15 cellular contexts compared by ENCODE assay signal in genomic region chr1:151829352-151830046, GRCh38. TPM values are rescaled to one million over a fixed set of nuclear protein-coding genes. Genes with fewer than 3 reads are reported as not detected.
DNase-seq lines count a peak whose midpoint lies in the region; ATAC-seq and TF ChIP-seq lines count a peak whose summit lies in the region.
"Had no signal": no experiment of that assay in that cellular context is flagged by ENCODE, and none has a peak within 500 bp of the region (broad histone marks: within the 10 kb centered on the region; RNA-seq: fewer than 3 reads in every experiment).

No MANE protein-coding gene starts in this region.

- peak overlapping the region; percentile 41 for H3K4me3 Mint-ChIP-seq in activated naive CD4-positive, alpha-beta T cell treated with anti-CD3 and anti-CD28 coated beads for 36 hours
- H3K4me3 Mint-ChIP-seq in activated CD4-positive, alpha-beta memory T cell treated with anti-CD3 and anti-CD28 coated beads, Interleukin-2, amount 10 ng/mL, durations not matched to agents 7 days and 5 days: peak overlapping the region; percentile 65
- peak overlapping the region; percentile 49 to 83 (median 65) for H3K4me3 Mint-ChIP-seq in immature natural killer cell

- TF ChIP-seq CTCF in suprapubic skin (IDR thresholded peaks at IDR 0.05): no peak

- no peaks in the 10 kb centered on the region for H3K36me3 Mint-ChIP-seq in activated naive CD4-positive, alpha-beta T cell treated with anti-CD3 and anti-CD28 coated beads for 36 hours (ENCODE audit: low read depth)
- H3K36me3 Mint-ChIP-seq in activated CD4-positive, alpha-beta memory T cell treated with anti-CD3 and anti-CD28 coated beads, Interleukin-2, amount 10 ng/mL, durations not matched to agents 7 days and 5 days (ENCODE audit: low read depth): no peaks in the 10 kb centered on the region
- no peaks in the 10 kb centered on the region for H3K36me3 Mint-ChIP-seq in immature natural killer cell

- peaks cover 3% of the 10 kb centered on the region for H3K36me3 ChIP-seq in suprapubic skin

- no peaks in the 10 kb centered on the region for H3K9me3 ChIP-seq in suprapubic skin

- intact Hi-C loops in activated naive CD4-positive, alpha-beta T cell treated with anti-CD3 and anti-CD28 coated beads for 36 hours (cut with micrococcal nuclease): loop anchor here (1.0 to 10.0 kb wide), 3 partner anchors 9 to 635 kb away; partner anchors contain the start of genes PIP5K1A, TDRKH and VPS72
- intact Hi-C loops in left ventricle myocardium superior (cut with micrococcal nuclease): loop anchor here (10.0 kb wide), 1 partner anchor 235 kb away; no protein-coding TSS in a partner anchor

- POLR2A ChIA-PET in activated CD4-positive, alpha-beta memory T cell treated with anti-CD3 and anti-CD28 coated beads, Interleukin-2, amount 10 ng/mL, durations not matched to agents 7 days and 5 days (lab: Charles Lee): interaction anchor here (1.0 to 6.3 kb wide), 12 partner anchors 8 to 548 kb away, joined by 3 to 48 read pairs (median 6); partner anchors contain the start of genes C2CD4D, MRPL9, PSMB4 and TDRKH

- H3K4me1 ChIP-seq in suprapubic skin: peaks cover 66% of the 10 kb centered on the region

- H3K27ac ChIP-seq in suprapubic skin: peak overlapping the region; percentile 49

- DNase-seq in activated naive CD4-positive, alpha-beta T cell treated with anti-CD3 and anti-CD28 coated beads for 36 hours: peak; percentile 62
- no peak for DNase-seq in activated naive CD4-positive, alpha-beta T cell (lab: John Stamatoyannopoulos, UW)
- peak; percentile 39 for DNase-seq in activated CD4-positive, alpha-beta memory T cell treated with anti-CD3 and anti-CD28 coated beads, Interleukin-2, amount 10 ng/mL, durations not matched to agents 7 days and 5 days
- DNase-seq in immature natural killer cell (no peak), suprapubic skin (ENCODE audit: low spot score in 2 of 2) (no peak), NOMO-1 (lab: John Stamatoyannopoulos, UW; ENCODE audit: unreplicated experiment in 2 of 2) (no peak), middle frontal gyrus (ENCODE audit: extremely low spot score, low spot score) (no peak), left ventricle myocardium superior (no peak)
- DNase-seq: activated CD8-positive, alpha-beta memory T cell treated with anti-CD3 and anti-CD28 coated beads, Interleukin-2, amount 50 U/mL, for 48 hours; cerebellar nuclear complex; NK-92 treated with Interleukin-12 subunit alpha and Interleukin-12 subunit beta, amount 100 ng/mL, for 24 hours; stimulated activated CD4-positive, alpha-beta T cell treated with anti-CD3 and anti-CD28 coated beads, Interleukin-2, amount 100 ng/mL, for 24 hours had no signal

- H3K9me3 Mint-ChIP-seq in activated naive CD4-positive, alpha-beta T cell treated with anti-CD3 and anti-CD28 coated beads for 36 hours: no peaks in the 10 kb centered on the region
- no peaks in the 10 kb centered on the region for H3K9me3 Mint-ChIP-seq in activated CD4-positive, alpha-beta memory T cell treated with anti-CD3 and anti-CD28 coated beads, Interleukin-2, amount 10 ng/mL, durations not matched to agents 7 days and 5 days
- H3K9me3 Mint-ChIP-seq in immature natural killer cell: peaks cover 0 to 2% (median 0%) of the 10 kb centered on the region in 6 donors

- peaks cover 55% of the 10 kb centered on the region for H3K4me1 Mint-ChIP-seq in activated naive CD4-positive, alpha-beta T cell treated with anti-CD3 and anti-CD28 coated beads for 36 hours (ENCODE audit: low read depth)
- H3K4me1 Mint-ChIP-seq in activated CD4-positive, alpha-beta memory T cell treated with anti-CD3 and anti-CD28 coated beads, Interleukin-2, amount 10 ng/mL, durations not matched to agents 7 days and 5 days: peaks cover 91% of the 10 kb centered on the region
- H3K4me1 Mint-ChIP-seq in immature natural killer cell: peaks cover 41 to 45% of the 10 kb centered on the region in 2 donors

- no peak for TF ChIP-seq EP300 in suprapubic skin (IDR thresholded peaks at IDR 0.05)

- WGBS in suprapubic skin: 47% methylated on average over 4 of the region's 4 CpGs

- H3K27ac Mint-ChIP-seq in activated naive CD4-positive, alpha-beta T cell treated with anti-CD3 and anti-CD28 coated beads for 36 hours: peak overlapping the region; percentile 81
- H3K27ac Mint-ChIP-seq in activated CD4-positive, alpha-beta memory T cell treated with anti-CD3 and anti-CD28 coated beads, Interleukin-2, amount 10 ng/mL, durations not matched to agents 7 days and 5 days: peak overlapping the region; percentile 97
- peak overlapping the region in 3 of 6 donors; percentile 11 to 77 (median 13) for H3K27ac Mint-ChIP-seq in immature natural killer cell

- CTCF ChIA-PET in activated naive CD4-positive, alpha-beta T cell treated with anti-CD3 and anti-CD28 coated beads for 36 hours (lab: Charles Lee): interaction anchor here (0.5 to 1.4 kb wide), 3 partner anchors 15 to 52 kb away, joined by 3 to 4 read pairs (median 3); no protein-coding TSS in a partner anchor
- CTCF ChIA-PET in activated CD4-positive, alpha-beta memory T cell treated with anti-CD3 and anti-CD28 coated beads, Interleukin-2, amount 10 ng/mL, durations not matched to agents 7 days and 5 days (lab: Charles Lee): interaction anchor here (0.6 to 1.7 kb wide), 9 partner anchors 8 to 173 kb away, joined by 3 to 11 read pairs (median 3); partner anchors contain the start of gene C2CD4D

- no peak overlapping the region for H3K4me3 ChIP-seq in suprapubic skin

- TF ChIP-seq POLR2A in suprapubic skin (IDR thresholded peaks at IDR 0.05): no peak

- H3K27me3 Mint-ChIP-seq in activated naive CD4-positive, alpha-beta T cell treated with anti-CD3 and anti-CD28 coated beads for 36 hours (ENCODE audit: low read depth): no peaks in the 10 kb centered on the region
- H3K27me3 Mint-ChIP-seq in activated CD4-positive, alpha-beta memory T cell treated with anti-CD3 and anti-CD28 coated beads, Interleukin-2, amount 10 ng/mL, durations not matched to agents 7 days and 5 days: no peaks in the 10 kb centered on the region
- H3K27me3 Mint-ChIP-seq in immature natural killer cell (ENCODE audit: low read depth in 3 of 3): peaks cover 0 to 14% (median 5%) of the 10 kb centered on the region in 3 donors

- no peaks in the 10 kb centered on the region for H3K27me3 ChIP-seq in suprapubic skin

- ATAC-seq in left ventricle myocardium superior: no peak

RNA-seq across cellular contexts. Expression of gene RORC, which starts 2.1 kb away (rescaled TPM):
- 1 to 10 TPM; 1.4 to 1.6 TPM for total RNA-seq in activated naive CD4-positive, alpha-beta T cell treated with anti-CD3 and anti-CD28 coated beads for 36 hours
- total RNA-seq in activated CD4-positive, alpha-beta memory T cell treated with anti-CD3 and anti-CD28 coated beads, Interleukin-2, amount 10 ng/mL, durations not matched to agents 7 days and 5 days: 10 to 100 TPM; 25.4 to 25.8 TPM
- polyA plus RNA-seq in immature natural killer cell: 1 to 10 TPM in 2 of 3 donors, under 1 TPM in 1; 0.40 to 1.6 (median 1.4) TPM
- total RNA-seq in suprapubic skin (10 to 100 TPM; 29.0 to 73.8 (median 43.0) TPM), left ventricle myocardium superior (13.0 TPM)
- polyA plus RNA-seq: AG04450 had no signal

RNA-seq across cellular contexts. Expression of gene C2CD4D, which starts 10.1 kb away (rescaled TPM):
- total RNA-seq in activated naive CD4-positive, alpha-beta T cell treated with anti-CD3 and anti-CD28 coated beads for 36 hours: 1 to 10 TPM; 2.3 to 2.7 TPM
- 1 to 10 TPM; 3.0 to 3.7 TPM for total RNA-seq in activated CD4-positive, alpha-beta memory T cell treated with anti-CD3 and anti-CD28 coated beads, Interleukin-2, amount 10 ng/mL, durations not matched to agents 7 days and 5 days
- under 1 TPM; 0.22 to 0.52 (median 0.32) TPM for polyA plus RNA-seq in immature natural killer cell
- 1 to 10 TPM in 3 of 4 donors, under 1 TPM in 1; 0.68 to 7.3 (median 2.1) TPM for total RNA-seq in suprapubic skin
- not detected for total RNA-seq in left ventricle myocardium superior
- polyA plus RNA-seq: AG04450 had no signal

RNA-seq across cellular contexts. Expression of gene THEM5, which starts 24.0 kb away (rescaled TPM):
- total RNA-seq in activated naive CD4-positive, alpha-beta T cell treated with anti-CD3 and anti-CD28 coated beads for 36 hours: not detected
- total RNA-seq in activated CD4-positive, alpha-beta memory T cell treated with anti-CD3 and anti-CD28 coated beads, Interleukin-2, amount 10 ng/mL, durations not matched to agents 7 days and 5 days: not detected
- under 1 TPM in 1 of 3 donors, not detected in 2; 0.56 TPM for polyA plus RNA-seq in immature natural killer cell
- total RNA-seq in suprapubic skin (10 to 100 TPM; 29.1 to 89.7 (median 64.3) TPM), left ventricle myocardium superior (not detected)
- total RNA-seq: kidney epithelial cell, omental fat pad had no signal
- polyA plus RNA-seq: AG04450 had no signal

RNA-seq across cellular contexts. Expression of gene LINGO4, which starts 24.3 kb away (rescaled TPM):
- under 1 TPM in 1 of 2 experiments, not detected in 1; 0.07 TPM for total RNA-seq in activated naive CD4-positive, alpha-beta T cell treated with anti-CD3 and anti-CD28 coated beads for 36 hours
- total RNA-seq in activated CD4-positive, alpha-beta memory T cell treated with anti-CD3 and anti-CD28 coated beads, Interleukin-2, amount 10 ng/mL, durations not matched to agents 7 days and 5 days: 1 to 10 TPM; 1.2 to 1.3 TPM
- polyA plus RNA-seq in immature natural killer cell: 1 to 10 TPM in 1 of 3 donors, not detected in 2; 1.3 TPM
- total RNA-seq in suprapubic skin: 1 to 10 TPM in 1 of 4 donors, under 1 TPM in 3; 0.38 to 2.7 (median 0.81) TPM
- 0.67 TPM for total RNA-seq in left ventricle myocardium superior
- total RNA-seq: kidney epithelial cell had no signal
- polyA plus RNA-seq: AG04450 had no signal

RNA-seq across cellular contexts. Expression of gene TDRKH, which starts 39.2 kb away (rescaled TPM):
- 10 to 100 TPM; 22.0 to 22.5 TPM for total RNA-seq in activated naive CD4-positive, alpha-beta T cell treated with anti-CD3 and anti-CD28 coated beads for 36 hours
- total RNA-seq in activated CD4-positive, alpha-beta memory T cell treated with anti-CD3 and anti-CD28 coated beads, Interleukin-2, amount 10 ng/mL, durations not matched to agents 7 days and 5 days: 10 to 100 TPM; 27.1 to 30.9 TPM
- polyA plus RNA-seq in immature natural killer cell: 10 to 100 TPM; 12.0 to 16.1 (median 16.0) TPM
- total RNA-seq in suprapubic skin (1 to 10 TPM; 1.2 to 4.1 (median 3.1) TPM), left ventricle myocardium superior (5.5 TPM)

Comparison
In these comparisons a context has a peak if more than half of its experiments do, and no peak if none do; other contexts are left out.
1. DNase-seq: peak in activated naive CD4-positive, alpha-beta T cell treated with anti-CD3 and anti-CD28 coated beads for 36 hours (single experiment) and activated CD4-positive, alpha-beta memory T cell treated with anti-CD3 and anti-CD28 coated beads, Interleukin-2, amount 10 ng/mL, durations not matched to agents 7 days and 5 days (single experiment); none in activated naive CD4-positive, alpha-beta T cell (0 of 4), immature natural killer cell (0 of 3), suprapubic skin (0 of 2), NOMO-1 (0 of 2), middle frontal gyrus (single experiment) and left ventricle myocardium superior (single experiment).
2. RNA of gene THEM5, which starts 24.0 kb away (total RNA-seq): 29.1 to 89.7 TPM in suprapubic skin; not detected in activated naive CD4-positive, alpha-beta T cell treated with anti-CD3 and anti-CD28 coated beads for 36 hours, not detected in activated CD4-positive, alpha-beta memory T cell treated with anti-CD3 and anti-CD28 coated beads, Interleukin-2, amount 10 ng/mL, durations not matched to agents 7 days and 5 days and not detected in left ventricle myocardium superior (single experiment); every median in the first group is over 10 times any median in the second.
3. Peak in every context shown above with its lines, with median percentiles within 50 percentile points of each other: H3K4me3 Mint-ChIP-seq.